ENCODE assay signal across 9 cellular contexts in genomic region chr2:51013060-51013746, GRCh38.
DNase-seq lines count a peak whose midpoint lies in the region; ATAC-seq and TF ChIP-seq lines count a peak whose summit lies in the region.
"Had no signal": no experiment of that assay in that cellular context is flagged by ENCODE, and none has a peak within 500 bp of the region (broad histone marks: within the 10 kb centered on the region; RNA-seq: fewer than 3 reads in every experiment).

No MANE protein-coding gene starts in this region.

- no peak for TF ChIP-seq CTCF in parathyroid adenoma (IDR thresholded peaks at IDR 0.05)

- no peak overlapping the region for H3K4me2 ChIP-seq in parathyroid adenoma (ENCODE audit: low read length)

- peak overlapping the region; percentile 15; the same call in 1 of the 2 replicates for H3K4me3 ChIP-seq in HUES48 (ENCODE audit: low read depth, low read length)
- H3K4me3 ChIP-seq in parathyroid adenoma (ENCODE audit: low read depth, low read length): no peak overlapping the region

- DNase-seq in NCI-H510A (lab: John Stamatoyannopoulos, UW) (peak; percentile 97), cerebellar cortex (ENCODE audit: low spot score) (peak; percentile 52)
- DNase-seq in stimulated activated CD4-positive, alpha-beta T cell treated with anti-CD3 and anti-CD28 coated beads, Interleukin-2, amount 100 ng/mL, for 48 hours: no peak
- DNase-seq in effector CD8-positive, alpha-beta T cell (lab: John Stamatoyannopoulos, UW): no peak
- DNase-seq in activated CD4-positive, alpha-beta T cell treated with anti-CD3 and anti-CD28 coated beads for 48 hours: no peak

- peak overlapping the region; percentile 6; the same call in 1 of the 2 replicates for H3K9ac ChIP-seq in HUES48 (ENCODE audit: low read depth, low read length)
- H3K9ac ChIP-seq in parathyroid adenoma: no peak overlapping the region

- no peaks in the 10 kb centered on the region for H3K79me2 ChIP-seq in parathyroid adenoma

- H3K27ac ChIP-seq in HUES48 (ENCODE audit: low read depth, low read length): peak overlapping the region; percentile 60
- peak overlapping the region; percentile 71 for H3K27ac ChIP-seq in parathyroid adenoma

- H3K4me1 ChIP-seq in HUES48 (ENCODE audit: control insufficient read depth, insufficient read depth, low read length): peaks cover 52% of the 10 kb centered on the region
- H3K4me1 ChIP-seq in parathyroid adenoma: peaks cover 18% of the 10 kb centered on the region

- H2AFZ ChIP-seq in parathyroid adenoma: peak overlapping the region; percentile 26

- no peaks in the 10 kb centered on the region for H3K9me3 ChIP-seq in HUES48 (ENCODE audit: control insufficient read depth, insufficient read depth, low read length)
- H3K9me3 ChIP-seq in parathyroid adenoma (ENCODE audit: control insufficient read depth, low read length): no peaks in the 10 kb centered on the region

- no peak for ATAC-seq in HG03520 (IDR thresholded peaks at IDR 0.05; ENCODE audit: unreplicated experiment)
- ATAC-seq: SK-N-SH treated with all-trans-retinoic acid at 6 μM for 48 hours had no signal

- H3K36me3 ChIP-seq in HUES48 (ENCODE audit: control insufficient read depth, insufficient read depth, low read length) (no peaks in the 10 kb centered on the region), parathyroid adenoma (ENCODE audit: control insufficient read depth, insufficient read depth, low read length) (no peaks in the 10 kb centered on the region)

- H3K27me3 ChIP-seq in HUES48 (ENCODE audit: control insufficient read depth, insufficient read depth, low read length) (no peaks in the 10 kb centered on the region), parathyroid adenoma (ENCODE audit: control insufficient read depth, insufficient read depth, low read length) (no peaks in the 10 kb centered on the region)

Comparison
In these comparisons a context has a peak if more than half of its experiments do, and no peak if none do; other contexts are left out.
1. DNase-seq: peak in NCI-H510A (single experiment) and cerebellar cortex (single experiment); none in stimulated activated CD4-positive, alpha-beta T cell treated with anti-CD3 and anti-CD28 coated beads, Interleukin-2, amount 100 ng/mL, for 48 hours (0 of 2), effector CD8-positive, alpha-beta T cell (single experiment) and activated CD4-positive, alpha-beta T cell treated with anti-CD3 and anti-CD28 coated beads for 48 hours (single experiment).